8 cellular contexts compared by ENCODE assay signal in the genomic region with DNA sequence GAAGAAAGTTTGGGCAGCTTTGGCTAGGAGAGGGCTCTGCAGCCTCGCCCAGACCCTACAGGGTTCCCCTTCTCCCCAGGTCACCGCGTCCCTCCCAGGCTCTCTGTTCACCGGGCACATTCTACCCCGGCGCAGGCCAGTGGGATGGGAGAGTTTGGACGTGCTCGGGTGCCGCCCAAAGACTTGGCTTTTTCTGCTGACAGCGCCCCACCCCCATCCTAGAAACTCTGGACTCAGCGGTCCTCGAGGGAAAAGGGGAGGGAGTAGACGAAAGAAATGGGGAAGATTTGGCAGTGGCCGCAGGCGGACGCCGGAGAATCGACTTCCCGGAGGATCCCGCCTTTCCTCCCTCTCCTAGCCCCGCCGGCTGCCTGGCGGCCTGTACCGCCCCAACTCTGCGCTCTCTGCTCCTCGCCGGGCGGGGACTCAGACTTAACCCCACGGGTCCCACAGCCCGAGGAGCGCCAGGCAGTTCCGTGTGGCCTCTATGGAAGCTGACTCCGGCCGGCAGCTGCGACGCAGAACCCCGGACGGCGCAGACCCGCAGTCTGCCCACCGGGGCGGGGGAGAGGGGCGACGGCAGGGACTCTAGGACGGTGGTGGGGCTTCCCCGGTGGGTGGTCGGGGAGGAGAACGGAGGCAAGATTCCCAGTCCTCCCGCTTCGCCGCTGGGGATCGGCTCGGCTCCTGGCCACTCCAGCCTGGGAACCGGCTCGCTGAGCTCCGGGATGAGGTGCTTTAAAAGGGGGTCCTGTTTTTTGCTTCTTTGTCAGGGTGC. TPM values are rescaled to one million over a fixed set of nuclear protein-coding genes. Genes with fewer than 3 reads are reported as not detected.
A peak's percentile ranks its signal among the peaks of the same experiment; 100 is the strongest.
DNase-seq lines count a peak whose midpoint lies in the region; ATAC-seq and TF ChIP-seq lines count a peak whose summit lies in the region.

No MANE protein-coding gene starts in this region.

- H3K27ac ChIP-seq in RWPE1 = peak overlapping the region; percentile 95
- H3K27ac ChIP-seq in esophagus muscularis mucosa (replicated peaks in 1 of 4) = peak overlapping the region; percentile 53 to 72 (median 57)
- no peak overlapping the region for H3K27ac ChIP-seq in naive thymus-derived CD4-positive, alpha-beta T cell (ENCODE audit: low read depth, low read length)

- peaks cover 36 to 66% (median 61%) of the 10 kb centered on the region in 4 donors for H3K4me1 ChIP-seq in esophagus muscularis mucosa
- no peaks in the 10 kb centered on the region for H3K4me1 ChIP-seq in naive thymus-derived CD4-positive, alpha-beta T cell (ENCODE audit: control insufficient read depth in 2 of 2, insufficient read depth in 2 of 2, low read length in 2 of 2)

- H3K36me3 ChIP-seq in esophagus muscularis mucosa = no peaks in the 10 kb centered on the region
- H3K36me3 ChIP-seq in naive thymus-derived CD4-positive, alpha-beta T cell (ENCODE audit: control insufficient read depth in 2 of 3, insufficient read depth in 3 of 3, low read length in 3 of 3) = no peaks in the 10 kb centered on the region

- H3K4me1 Mint-ChIP-seq in naive thymus-derived CD4-positive, alpha-beta T cell = peaks cover 8 to 46% (median 37%) of the 10 kb centered on the region in 7 donors

- no peak for TF ChIP-seq EP300 in esophagus muscularis mucosa (IDR thresholded peaks at IDR 0.05)

- POLR2A ChIA-PET in RWPE1 (lab: Yijun Ruan, JAX; ENCODE audit: low non-redundant PET) = interaction anchor here (0.5 to 0.6 kb wide), 2 partner anchors 600 to 842 kb away, joined by 3 to 4 read pairs; a partner anchor contains a TSS
- POLR2A ChIA-PET in naive thymus-derived CD4-positive, alpha-beta T cell (lab: Charles Lee) = no interaction called here

- peaks cover 17 to 100% (median 70%) of the 10 kb centered on the region in 4 donors for H3K27me3 ChIP-seq in esophagus muscularis mucosa
- peaks cover 4 to 5% of the 10 kb centered on the region in 2 donors for H3K27me3 ChIP-seq in naive thymus-derived CD4-positive, alpha-beta T cell (ENCODE audit: control insufficient read depth in 2 of 2, insufficient read depth in 2 of 2, low read length in 2 of 2)

- H3K4me3 ChIP-seq in esophagus muscularis mucosa = peak overlapping the region; percentile 53 to 65 (median 56)
- H3K4me3 ChIP-seq in naive thymus-derived CD4-positive, alpha-beta T cell (ENCODE audit: low read length) = no peak overlapping the region

- DNase-seq in DMS153 treated with DMSO at 0.1 percent for 48 hours (lab: John Stamatoyannopoulos, UW; ENCODE audit: unreplicated experiment) (peak; percentile 27), DMS153 (lab: John Stamatoyannopoulos, UW) (no peak), RWPE1 (ENCODE audit: low spot score) (peak; percentile 63), esophagus muscularis mucosa (ENCODE audit: extremely low spot score) (no peak), NCI-H1694 treated with DMSO at 0.1 percent for 48 hours (lab: John Stamatoyannopoulos, UW) (no peak)
- DNase-seq in naive thymus-derived CD4-positive, alpha-beta T cell = no peak

- intact Hi-C loops in esophagus muscularis mucosa (cut with DNase I) = no loop called here
- intact Hi-C loops in naive thymus-derived CD4-positive, alpha-beta T cell (cut with micrococcal nuclease) = loop anchor here in 1 of 2 donors (2.0 to 5.0 kb wide), 3 partner anchors 77 to 208 kb away; no protein-coding TSS in a partner anchor

- H3K27me3 Mint-ChIP-seq in naive thymus-derived CD4-positive, alpha-beta T cell = peaks cover 60 to 82% (median 73%) of the 10 kb centered on the region in 5 donors

- no peak for TF ChIP-seq POLR2A in esophagus muscularis mucosa (IDR thresholded peaks at IDR 0.05; ENCODE audit: low read depth)

- H3K4me3 Mint-ChIP-seq in naive thymus-derived CD4-positive, alpha-beta T cell = peak overlapping the region in 9 of 10 donors; percentile 27 to 82 (median 58)

- ATAC-seq in naive thymus-derived CD4-positive, alpha-beta T cell = no peak
- ATAC-seq in GM21528 (IDR thresholded peaks at IDR 0.05; ENCODE audit: low FRiP score, unreplicated experiment) (no peak), GM19467 (IDR thresholded peaks at IDR 0.05; ENCODE audit: unreplicated experiment) (no peak)

- CTCF ChIA-PET in RWPE1 (lab: Yijun Ruan, JAX) = no interaction called here
- CTCF ChIA-PET in naive thymus-derived CD4-positive, alpha-beta T cell (lab: Charles Lee) = no interaction called here

- peaks cover 0 to 4% (median 0%) of the 10 kb centered on the region in 5 donors for H3K36me3 Mint-ChIP-seq in naive thymus-derived CD4-positive, alpha-beta T cell

- H3K9me3 ChIP-seq in esophagus muscularis mucosa = no peaks in the 10 kb centered on the region
- no peaks in the 10 kb centered on the region for H3K9me3 ChIP-seq in naive thymus-derived CD4-positive, alpha-beta T cell (ENCODE audit: control insufficient read depth in 2 of 3, low read length in 3 of 3)

- H3K9me3 Mint-ChIP-seq in naive thymus-derived CD4-positive, alpha-beta T cell = peaks cover 0 to 2% (median 0%) of the 10 kb centered on the region in 11 donors

- H3K27ac Mint-ChIP-seq in naive thymus-derived CD4-positive, alpha-beta T cell = peak overlapping the region in 2 of 9 donors; percentile 23 to 38

- under 1% methylated on average over 32 of the region's 56 CpGs for WGBS in esophagus muscularis mucosa

- TF ChIP-seq CTCF in RWPE1 (conservative IDR thresholded peaks at IDR 0.05; ENCODE audit: low read depth) = no peak
- TF ChIP-seq CTCF in esophagus muscularis mucosa (IDR thresholded peaks at IDR 0.05) = no peak

RNA-seq across cellular contexts. Expression of a gene that starts 0.9 kb away (rescaled TPM):
- total RNA-seq in esophagus muscularis mucosa = 1 to 10 TPM in 3 of 4 donors, under 1 TPM in 1; under 0.01 to 1.9 (median 1.5) TPM
- not detected for total RNA-seq in naive thymus-derived CD4-positive, alpha-beta T cell
- polyA plus RNA-seq in naive thymus-derived CD4-positive, alpha-beta T cell = not detected

Comparison
In these comparisons a context has a peak if more than half of its experiments do, and no peak if none do; other contexts are left out.
1. DNase-seq: peak in DMS153 treated with DMSO at 0.1 percent for 48 hours (single experiment) and RWPE1 (single experiment); none in DMS153 (single experiment), esophagus muscularis mucosa (single experiment), naive thymus-derived CD4-positive, alpha-beta T cell (0 of 9) and NCI-H1694 treated with DMSO at 0.1 percent for 48 hours (single experiment).